Comparison of ENCODE assay signal across 24 cellular contexts in genomic region chr3:51630513-51630912, GRCh38. TPM values are rescaled to one million over a fixed set of nuclear protein-coding genes. Genes with fewer than 3 reads are reported as not detected.
DNase-seq lines count a peak whose midpoint lies in the region; ATAC-seq, FAIRE-seq and TF ChIP-seq lines count a peak whose summit lies in the region.
"Had no signal": no experiment of that assay in that cellular context is flagged by ENCODE, and none has a peak within 500 bp of the region (broad histone marks: within the 10 kb centered on the region; RNA-seq: fewer than 3 reads in every experiment).

No MANE protein-coding gene starts in this region.

- H3K4me2 ChIP-seq in HCT116 (ENCODE audit: low read length) = no peak overlapping the region
- H3K4me2 ChIP-seq: A549; BLaER1 treated with 17β-estradiol and CSF1 and Interleukin-3, amounts not matched to agents 10 nM and 100 nM; GM23338 had no signal

- H2AFZ ChIP-seq in HCT116 (ENCODE audit: low read depth, low read length, poor library complexity, severe bottlenecking) = no peak overlapping the region
- H2AFZ ChIP-seq: GM23338 had no signal

- TF ChIP-seq POLR2A in HCT116 (IDR thresholded peaks at IDR 0.05; ENCODE audit: borderline replicate concordance, extremely low read depth, insufficient read depth, insufficient read length) = no peak

- RAD21 ChIA-PET in HCT116 (lab: Charles Lee; ENCODE audit: low non-redundant PET in 1 of 2, low total read pairs in 2 of 2, uncharacterized antibody in 2 of 2, unreplicated experiment in 2 of 2) = no interaction called here

- H3K4me1 ChIP-seq in HCT116 (ENCODE audit: control insufficient read depth in 1 of 2, insufficient read depth in 2 of 2, low read length in 2 of 2) = no peaks in the 10 kb centered on the region
- H3K4me1 ChIP-seq: A549; BE2C; BLaER1 treated with 17β-estradiol and CSF1 and Interleukin-3, amounts not matched to agents 10 nM and 100 nM had no signal

- TSS peak; percentile 40 for BruUV-seq in HCT116 (replicated peaks; lab: Mats Ljungman, UMichigan)

- DNase-seq in HCT116 (ENCODE audit: low read depth, low spot score) = no peak
- no peak for DNase-seq in bronchial epithelial cell (ENCODE audit: low read depth)
- DNase-seq in left lobe of liver (ENCODE audit: low spot score) = no peak
- DNase-seq in NCI-H524 (lab: John Stamatoyannopoulos, UW) = no peak
- DNase-seq in posterior cingulate gyrus = no peak
- no peak for DNase-seq in dermis blood vessel endothelial cell
- DNase-seq: 8988T; ACHN; AML-193; BE2C; CD4-positive, alpha-beta T cell; CD8-positive, alpha-beta memory T cell; DMS 273 treated with DMSO at 0.1 percent for 48 hours; DMS79; EL; GDM1; H9; HFFc6 had no signal

- TF ChIP-seq CTCF in HCT116 (IDR thresholded peaks at IDR 0.05 in 2 of 3, conservative IDR thresholded peaks at IDR 0.05 in 1 of 3; ENCODE audit: borderline replicate concordance in 1 of 3, insufficient read depth in 1 of 3, low read depth in 2 of 3, low read length in 2 of 3) (no peak), bronchial epithelial cell (IDR thresholded peaks at IDR 0.05; ENCODE audit: insufficient read depth, low read length, severe bottlenecking) (no peak)

- H3K79me2 ChIP-seq in HCT116 (ENCODE audit: insufficient read depth, low read length) = no peaks in the 10 kb centered on the region

- H3K9me2 ChIP-seq in HCT116 (ENCODE audit: insufficient read depth) = no peaks in the 10 kb centered on the region

- no peak for TF ChIP-seq RAD21 in HCT116 (IDR thresholded peaks at IDR 0.05; ENCODE audit: low read depth)

- ATAC-seq in HCT116 (no peak), left lobe of liver (peak; percentile 59)
- ATAC-seq: A549, GM12878, GM23338 had no signal

- no peaks in the 10 kb centered on the region for H4K20me1 ChIP-seq in HCT116 (ENCODE audit: insufficient read depth)

- CTCF ChIA-PET in HCT116 (lab: Charles Lee) = no interaction called here

- intact Hi-C loops in HCT116 (cut with micrococcal nuclease) = no loop called here
- intact Hi-C loops in posterior cingulate gyrus (cut with DNase I) = no loop called here

- no peaks in the 10 kb centered on the region for H3K9me3 ChIP-seq in HCT116 (ENCODE audit: control insufficient read depth in 1 of 2, insufficient read depth in 1 of 2, low read depth in 1 of 2, low read length in 2 of 2)
- H3K9me3 ChIP-seq: A549; BE2C; BLaER1 treated with 17β-estradiol and CSF1 and Interleukin-3, amounts not matched to agents 10 nM and 100 nM had no signal

- H3K4me3 ChIP-seq in HCT116 (replicated peaks in 1 of 2; ENCODE audit: low read depth in 1 of 2, low read length in 2 of 2) (no peak overlapping the region), bronchial epithelial cell (ENCODE audit: low read depth, low read length) (no peak overlapping the region)
- H3K4me3 ChIP-seq: A549; BLaER1 treated with 17β-estradiol and CSF1 and Interleukin-3, amounts not matched to agents 10 nM and 100 nM; GM12878; GM23338 had no signal

- FAIRE-seq in bronchial epithelial cell (lab: Jason Lieb, UNC) = peak; percentile 91
- FAIRE-seq: A549, D721Med, GM12878, GM19239 had no signal

- no peaks in the 10 kb centered on the region for H3K27me3 ChIP-seq in HCT116 (ENCODE audit: insufficient read depth, low read length)
- H3K27me3 ChIP-seq in bronchial epithelial cell (ENCODE audit: control insufficient read depth, insufficient read depth, low read length) = no peaks in the 10 kb centered on the region
- H3K27me3 ChIP-seq: BE2C; BLaER1 treated with 17β-estradiol and CSF1 and Interleukin-3, amounts not matched to agents 10 nM and 100 nM had no signal

- H3K36me3 ChIP-seq in HCT116 (ENCODE audit: control insufficient read depth in 1 of 2, insufficient read depth in 2 of 2, low read length in 2 of 2) (peaks cover 10% of the 10 kb centered on the region in 2 experiments), bronchial epithelial cell (ENCODE audit: control insufficient read depth, insufficient read depth, low read length) (peaks cover 12% of the 10 kb centered on the region)

- POLR2A ChIA-PET in HCT116 (lab: Charles Lee) = no interaction called here

- H3K9ac ChIP-seq in HCT116 (ENCODE audit: low read length) = no peak overlapping the region
- H3K9ac ChIP-seq: BLaER1 treated with 17β-estradiol and CSF1 and Interleukin-3, amounts not matched to agents 10 nM and 100 nM had no signal

- H3K27ac ChIP-seq in HCT116 (ENCODE audit: low read depth, low read length) = no peak overlapping the region
- H3K27ac ChIP-seq: A549; BLaER1 treated with 17β-estradiol and CSF1 and Interleukin-3, amounts not matched to agents 10 nM and 100 nM had no signal

TF ChIP-seq in HCT116, 20 proteins besides CTCF, POLR2A, EP300 and RAD21:
- TF ChIP-seq FOSL1 (IDR thresholded peaks at IDR 0.05; ENCODE audit: low read depth) = no peak
- no peak for TF ChIP-seq CBX3 (IDR thresholded peaks at IDR 0.05; ENCODE audit: low read depth)
- TF ChIP-seq EZH2phosphoT487 (IDR thresholded peaks at IDR 0.05; ENCODE audit: borderline replicate concordance) = no peak
- no peak for TF ChIP-seq POLR2AphosphoS5 (IDR thresholded peaks at IDR 0.05; ENCODE audit: low read depth, low read length)
- TF ChIP-seq, protein P1, sequence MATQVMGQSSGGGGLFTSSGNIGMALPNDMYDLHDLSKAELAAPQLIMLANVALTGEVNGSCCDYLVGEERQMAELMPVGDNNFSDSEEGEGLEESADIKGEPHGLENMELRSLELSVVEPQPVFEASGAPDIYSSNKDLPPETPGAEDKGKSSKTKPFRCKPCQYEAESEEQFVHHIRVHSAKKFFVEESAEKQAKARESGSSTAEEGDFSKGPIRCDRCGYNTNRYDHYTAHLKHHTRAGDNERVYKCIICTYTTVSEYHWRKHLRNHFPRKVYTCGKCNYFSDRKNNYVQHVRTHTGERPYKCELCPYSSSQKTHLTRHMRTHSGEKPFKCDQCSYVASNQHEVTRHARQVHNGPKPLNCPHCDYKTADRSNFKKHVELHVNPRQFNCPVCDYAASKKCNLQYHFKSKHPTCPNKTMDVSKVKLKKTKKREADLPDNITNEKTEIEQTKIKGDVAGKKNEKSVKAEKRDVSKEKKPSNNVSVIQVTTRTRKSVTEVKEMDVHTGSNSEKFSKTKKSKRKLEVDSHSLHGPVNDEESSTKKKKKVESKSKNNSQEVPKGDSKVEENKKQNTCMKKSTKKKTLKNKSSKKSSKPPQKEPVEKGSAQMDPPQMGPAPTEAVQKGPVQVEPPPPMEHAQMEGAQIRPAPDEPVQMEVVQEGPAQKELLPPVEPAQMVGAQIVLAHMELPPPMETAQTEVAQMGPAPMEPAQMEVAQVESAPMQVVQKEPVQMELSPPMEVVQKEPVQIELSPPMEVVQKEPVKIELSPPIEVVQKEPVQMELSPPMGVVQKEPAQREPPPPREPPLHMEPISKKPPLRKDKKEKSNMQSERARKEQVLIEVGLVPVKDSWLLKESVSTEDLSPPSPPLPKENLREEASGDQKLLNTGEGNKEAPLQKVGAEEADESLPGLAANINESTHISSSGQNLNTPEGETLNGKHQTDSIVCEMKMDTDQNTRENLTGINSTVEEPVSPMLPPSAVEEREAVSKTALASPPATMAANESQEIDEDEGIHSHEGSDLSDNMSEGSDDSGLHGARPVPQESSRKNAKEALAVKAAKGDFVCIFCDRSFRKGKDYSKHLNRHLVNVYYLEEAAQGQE (IDR thresholded peaks at IDR 0.05; ENCODE audit: low read depth) = no peak
- no peak for TF ChIP-seq SIN3A (IDR thresholded peaks at IDR 0.05; ENCODE audit: low read depth)
- TF ChIP-seq ZFX (IDR thresholded peaks at IDR 0.05) = no peak
- TF ChIP-seq JUND (IDR thresholded peaks at IDR 0.05) = no peak
- TF ChIP-seq ZNF274 (IDR thresholded peaks at IDR 0.05; ENCODE audit: low read depth, low read length) = no peak

RNA-seq across cellular contexts. Expression of gene TEX264, which starts 40.5 kb away (rescaled TPM):
- total RNA-seq in HCT116 (2021; ENCODE audit: unreplicated experiment) (36.0 TPM), bronchial epithelial cell (36.1 and 52.9 TPM in 2 replicates), left lobe of liver (39.2 TPM), dermis blood vessel endothelial cell (54.8 and 64.7 TPM in 2 replicates)
- polyA plus RNA-seq in HCT116 (2012) = 50.5 and 52.8 TPM in 2 replicates
